Comparison of ENCODE assay signal across 11 cellular contexts in the genomic region with DNA sequence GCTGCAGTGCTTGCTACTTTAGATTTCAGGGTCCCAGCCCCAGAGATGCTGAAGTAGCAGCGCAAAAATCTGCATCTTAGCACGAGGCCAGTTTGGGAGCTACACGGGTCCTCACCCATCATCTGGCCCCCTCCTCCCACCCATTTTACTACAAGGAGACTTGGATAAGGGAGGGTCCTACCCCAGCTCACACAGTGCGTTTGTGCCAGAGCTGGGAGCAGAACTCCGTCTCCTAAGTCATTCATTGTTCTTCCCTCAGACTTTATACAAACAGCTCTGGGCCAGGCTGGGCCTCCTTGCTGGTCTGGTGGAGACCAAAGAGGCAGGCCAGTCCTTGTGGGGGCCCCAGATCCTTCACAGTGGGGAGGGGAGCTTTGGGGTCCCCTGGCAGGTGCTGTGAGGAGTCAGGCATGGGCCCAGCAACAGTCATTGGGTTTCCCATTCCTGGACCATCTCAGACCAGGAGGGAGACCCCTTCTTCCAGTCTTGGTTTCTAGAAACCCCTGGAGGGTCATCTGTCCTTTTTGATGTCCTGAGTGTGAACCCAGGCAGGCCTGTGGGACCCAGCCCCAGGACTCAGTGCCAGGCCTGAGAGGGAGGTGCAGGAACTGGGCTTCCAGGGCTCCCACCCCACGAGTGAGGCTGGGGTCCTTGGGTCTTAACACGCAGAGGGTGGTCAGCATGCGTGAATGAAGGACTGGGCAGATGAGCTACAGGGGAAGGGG. TPM values are rescaled to one million over a fixed set of nuclear protein-coding genes. Genes with fewer than 3 reads are reported as not detected.
A peak's percentile ranks its signal among the peaks of the same experiment; 100 is the strongest.
DNase-seq lines count a peak whose midpoint lies in the region; ATAC-seq and TF ChIP-seq lines count a peak whose summit lies in the region.
"Had no signal": no experiment of that assay in that cellular context is flagged by ENCODE, and none has a peak within 500 bp of the region (broad histone marks: within the 10 kb centered on the region; RNA-seq: fewer than 3 reads in every experiment).

No MANE protein-coding gene starts in this region.

- CTCF ChIA-PET in RWPE1 (lab: Yijun Ruan, JAX): interaction anchor here (0.5 to 2.4 kb wide), 29 partner anchors 8 to 820 kb away, joined by 3 to 26 read pairs (median 4); no protein-coding TSS in a partner anchor

- no peaks in the 10 kb centered on the region for H3K27me3 ChIP-seq in left ventricle myocardium inferior (ENCODE audit: low read depth)
- H3K27me3 ChIP-seq in muscle layer of colon (ENCODE audit: control insufficient read depth in 1 of 2, insufficient read depth in 2 of 2, low read length in 2 of 2): no peaks in the 10 kb centered on the region
- no peaks in the 10 kb centered on the region for H3K27me3 ChIP-seq in vagina
- H3K27me3 ChIP-seq: ovary had no signal

- H3K9ac ChIP-seq in muscle layer of colon (ENCODE audit: low read length): peak overlapping the region; percentile 92

- peaks cover 60% of the 10 kb centered on the region for H3K4me1 ChIP-seq in left ventricle myocardium inferior
- H3K4me1 ChIP-seq in muscle layer of colon (ENCODE audit: insufficient read depth, low read length): peaks cover 63% of the 10 kb centered on the region
- H3K4me1 ChIP-seq in vagina: peaks cover 48% of the 10 kb centered on the region

- H3K27ac ChIP-seq in left ventricle myocardium inferior (replicated peaks) (peak overlapping the region; percentile 94), RWPE1 (peak overlapping the region; percentile 42), muscle layer of colon (ENCODE audit: low read depth, low read length) (peak overlapping the region; percentile 98), vagina (peak overlapping the region; percentile 91)

- no peak for TF ChIP-seq POLR2A in vagina (IDR thresholded peaks at IDR 0.05)

- H3K36me3 ChIP-seq in left ventricle myocardium inferior (no peaks in the 10 kb centered on the region), muscle layer of colon (ENCODE audit: insufficient read depth, low read length) (no peaks in the 10 kb centered on the region), vagina (no peaks in the 10 kb centered on the region)
- H3K36me3 ChIP-seq: ovary had no signal

- no peak for TF ChIP-seq CTCF in left ventricle myocardium inferior (IDR thresholded peaks at IDR 0.05; ENCODE audit: borderline replicate concordance)
- no peak for TF ChIP-seq CTCF in RWPE1 (conservative IDR thresholded peaks at IDR 0.05; ENCODE audit: low read depth)
- no peak for TF ChIP-seq CTCF in vagina (IDR thresholded peaks at IDR 0.05)

- ATAC-seq in left ventricle myocardium superior (no peak), HG02571 (IDR thresholded peaks at IDR 0.05; ENCODE audit: unreplicated experiment) (no peak), GM18520 (IDR thresholded peaks at IDR 0.05; ENCODE audit: unreplicated experiment) (no peak)

- DNase-seq in left ventricle myocardium inferior: no peak
- DNase-seq in left ventricle myocardium superior: no peak
- DNase-seq in RWPE1 (ENCODE audit: low spot score): no peak
- no peak for DNase-seq in vagina (ENCODE audit: extremely low spot score in 2 of 2)
- no peak for DNase-seq in T-helper 1 cell

- peak overlapping the region; percentile 20 for H3K4me3 ChIP-seq in left ventricle myocardium inferior
- H3K4me3 ChIP-seq in muscle layer of colon (ENCODE audit: low read depth in 1 of 2, low read length in 2 of 2): peak overlapping the region; percentile 8 to 71
- peak overlapping the region; percentile 18 to 28 for H3K4me3 ChIP-seq in vagina

- intact Hi-C loops in left ventricle myocardium inferior (cut with micrococcal nuclease) (loop anchor here (5.0 kb wide), 1 partner anchor 186 kb away; no protein-coding TSS in a partner anchor), left ventricle myocardium superior (cut with micrococcal nuclease) (loop anchor here (10.0 kb wide), 1 partner anchor 183 kb away; no protein-coding TSS in a partner anchor), vagina (cut with DNase I) (loop anchor here (5.0 kb wide), 1 partner anchor 51 kb away; no protein-coding TSS in a partner anchor)

- POLR2A ChIA-PET in RWPE1 (lab: Yijun Ruan, JAX; ENCODE audit: low non-redundant PET): no interaction called here

- H3K9me3 ChIP-seq in left ventricle myocardium inferior (replicated peaks): no peaks in the 10 kb centered on the region
- no peaks in the 10 kb centered on the region for H3K9me3 ChIP-seq in muscle layer of colon (ENCODE audit: low read length)
- H3K9me3 ChIP-seq in vagina: no peaks in the 10 kb centered on the region
- H3K9me3 ChIP-seq: ovary had no signal

RNA-seq across cellular contexts. Expression of a gene that starts 2.3 kb away (rescaled TPM):
- total RNA-seq in left ventricle myocardium inferior (not detected), left ventricle myocardium superior (not detected), vagina (2.7 TPM)
- total RNA-seq: activated T-helper 2 cell treated with anti-CD3 and anti-CD28 coated beads, Interferon-gamma antibody, Interleukin-2, Interleukin-4, amounts not matched to agents 10 μg/mL and 5 μg/mL and 100 μg/mL, durations not matched to agents 14 hours and 24 hours and 36 hours; M059J had no signal

RNA-seq across cellular contexts. Expression of a gene that starts 23.6 kb away (rescaled TPM):
- total RNA-seq in left ventricle myocardium inferior: 3.2 TPM
- 2.6 TPM for total RNA-seq in left ventricle myocardium superior
- 6.4 TPM for total RNA-seq in vagina

RNA-seq across cellular contexts. Expression of a gene that starts 36.1 kb away (rescaled TPM):
- 7.6 TPM for total RNA-seq in left ventricle myocardium inferior
- total RNA-seq in left ventricle myocardium superior: 8.9 TPM
- 16.9 TPM for total RNA-seq in vagina

Comparison
In these comparisons a context has a peak if more than half of its experiments do, and no peak if none do; other contexts are left out.
1. H3K27ac ChIP-seq: peak in every context shown above with its lines; median percentile 98 in muscle layer of colon; 94 in left ventricle myocardium inferior; 91 in vagina; 42 in RWPE1.